Comparison of ENCODE assay signal across 8 cellular contexts in genomic region chr7:129949292-129950133, GRCh38. TPM values are rescaled to one million over a fixed set of nuclear protein-coding genes. Genes with fewer than 3 reads are reported as not detected.
DNase-seq lines count a peak whose midpoint lies in the region; ATAC-seq and TF ChIP-seq lines count a peak whose summit lies in the region.

No MANE protein-coding gene starts in this region.

- CTCF ChIA-PET in T-cell (lab: Charles Lee): interaction anchor here in 1 of 2 donors (0.6 to 1.2 kb wide), 3 partner anchors 46 to 349 kb away, joined by 3 to 5 read pairs (median 3); no protein-coding TSS in a partner anchor

- H3K4me1 Mint-ChIP-seq in T-cell: peaks cover 27 to 43% (median 32%) of the 10 kb centered on the region in 3 donors

- H3K9me3 Mint-ChIP-seq in T-cell: no peaks in the 10 kb centered on the region

- TF ChIP-seq CTCF in HL-60 (IDR thresholded peaks at IDR 0.05; ENCODE audit: insufficient read depth, low read length) (no peak), esophagus muscularis mucosa (IDR thresholded peaks at IDR 0.05) (no peak)

- H3K36me3 Mint-ChIP-seq in T-cell: peaks cover 13% of the 10 kb centered on the region

- TF ChIP-seq POLR2A in esophagus muscularis mucosa (IDR thresholded peaks at IDR 0.05; ENCODE audit: low read depth): no peak

- H3K27me3 Mint-ChIP-seq in T-cell: no peaks in the 10 kb centered on the region

- no peak overlapping the region for H3K4me3 Mint-ChIP-seq in T-cell

- peak overlapping the region; percentile 29 for H3K27ac ChIP-seq in HL-60 (replicated peaks)
- peak overlapping the region; percentile 97 to 99 (median 98) for H3K27ac ChIP-seq in esophagus muscularis mucosa (replicated peaks in 1 of 4)
- H3K27ac ChIP-seq in muscle layer of duodenum (ENCODE audit: low read length): peak overlapping the region; percentile 97

- H3K36me3 ChIP-seq in esophagus muscularis mucosa (no peaks in the 10 kb centered on the region), muscle layer of duodenum (ENCODE audit: control insufficient read depth in 1 of 2, insufficient read depth in 2 of 2, low read length in 2 of 2) (peaks cover 0 to 11% of the 10 kb centered on the region in 2 donors)

- POLR2A ChIA-PET in T-cell (lab: Charles Lee): interaction anchor here (0.6 to 0.7 kb wide), 6 partner anchors 55 to 986 kb away, joined by 3 to 8 read pairs (median 5); no protein-coding TSS in a partner anchor

- WGBS in esophagus muscularis mucosa: 8% methylated on average over 10 of the region's 10 CpGs

- TF ChIP-seq EP300 in esophagus muscularis mucosa (IDR thresholded peaks at IDR 0.05): no peak

- H3K27ac Mint-ChIP-seq in T-cell: no peak overlapping the region

- intact Hi-C loops in esophagus muscularis mucosa (cut with DNase I): loop anchor here (2.0 to 5.0 kb wide), 2 partner anchors 87 to 119 kb away; no protein-coding TSS in a partner anchor

- ATAC-seq in GM18909 (IDR thresholded peaks at IDR 0.05; ENCODE audit: poor library complexity, unreplicated experiment) (peak; percentile 17), T-cell (replicated peaks in 1 of 4) (peak in 3 of 4 experiments; percentile 10 to 27 (median 16)), GM21737 (IDR thresholded peaks at IDR 0.05; ENCODE audit: unreplicated experiment) (no peak), HG03025 (IDR thresholded peaks at IDR 0.05; ENCODE audit: low FRiP score, unreplicated experiment) (no peak)

- H3K4me3 ChIP-seq in HL-60 (replicated peaks; ENCODE audit: insufficient read depth, low read length) (peak overlapping the region; percentile 11; the same call in 1 of the 2 replicates), esophagus muscularis mucosa (peak overlapping the region; percentile 90 to 100 (median 97)), muscle layer of duodenum (ENCODE audit: low read depth in 1 of 2, low read length in 2 of 2) (peak overlapping the region; percentile 77 to 96)

- DNase-seq in CD1c-positive myeloid dendritic cell (ENCODE audit: extremely low spot score) (peak; percentile 36), HL-60 (ENCODE audit: low read depth in 1 of 2, low spot score in 1 of 2) (no peak), T-cell (peak in 1 of 34 experiments; percentile 9), esophagus muscularis mucosa (ENCODE audit: extremely low spot score) (no peak)

- H3K9me3 ChIP-seq in esophagus muscularis mucosa (no peaks in the 10 kb centered on the region), muscle layer of duodenum (ENCODE audit: control insufficient read depth in 1 of 2, low read length in 2 of 2) (no peaks in the 10 kb centered on the region)

- H3K27me3 ChIP-seq in HL-60 (ENCODE audit: insufficient read depth, poor library complexity, severe bottlenecking) (no peaks in the 10 kb centered on the region), esophagus muscularis mucosa (no peaks in the 10 kb centered on the region), muscle layer of duodenum (ENCODE audit: low read depth, low read length) (no peaks in the 10 kb centered on the region)

- peaks cover 35 to 62% (median 47%) of the 10 kb centered on the region in 4 donors for H3K4me1 ChIP-seq in esophagus muscularis mucosa
- peaks cover 8 to 21% of the 10 kb centered on the region in 2 donors for H3K4me1 ChIP-seq in muscle layer of duodenum (ENCODE audit: control insufficient read depth in 1 of 2, insufficient read depth in 2 of 2, low read length in 2 of 2)

RNA-seq across cellular contexts. Expression of gene UBE2H, which starts 3.2 kb away (rescaled TPM):
- 10 to 100 TPM; 37.5 to 63.8 (median 50.1) TPM for total RNA-seq in T-cell
- total RNA-seq in esophagus muscularis mucosa: 100 to 1,000 TPM in 1 of 4 donors, 10 to 100 TPM in 3; 68.3 to 123 (median 91.4) TPM

Comparison
In these comparisons a context has a peak if more than half of its experiments do, and no peak if none do; other contexts are left out.
1. ATAC-seq: peak in GM18909 (single experiment) and T-cell (3 of 4); none in GM21737 (single experiment) and HG03025 (single experiment).
2. H3K27ac ChIP-seq: peak in every context shown above with its lines; median percentile 98 in esophagus muscularis mucosa; 97 in muscle layer of duodenum; 29 in HL-60.
3. H3K4me3 ChIP-seq: peak in every context shown above with its lines; median percentile 97 in esophagus muscularis mucosa; 86 in muscle layer of duodenum; 11 in HL-60.